In the genomic region with DNA sequence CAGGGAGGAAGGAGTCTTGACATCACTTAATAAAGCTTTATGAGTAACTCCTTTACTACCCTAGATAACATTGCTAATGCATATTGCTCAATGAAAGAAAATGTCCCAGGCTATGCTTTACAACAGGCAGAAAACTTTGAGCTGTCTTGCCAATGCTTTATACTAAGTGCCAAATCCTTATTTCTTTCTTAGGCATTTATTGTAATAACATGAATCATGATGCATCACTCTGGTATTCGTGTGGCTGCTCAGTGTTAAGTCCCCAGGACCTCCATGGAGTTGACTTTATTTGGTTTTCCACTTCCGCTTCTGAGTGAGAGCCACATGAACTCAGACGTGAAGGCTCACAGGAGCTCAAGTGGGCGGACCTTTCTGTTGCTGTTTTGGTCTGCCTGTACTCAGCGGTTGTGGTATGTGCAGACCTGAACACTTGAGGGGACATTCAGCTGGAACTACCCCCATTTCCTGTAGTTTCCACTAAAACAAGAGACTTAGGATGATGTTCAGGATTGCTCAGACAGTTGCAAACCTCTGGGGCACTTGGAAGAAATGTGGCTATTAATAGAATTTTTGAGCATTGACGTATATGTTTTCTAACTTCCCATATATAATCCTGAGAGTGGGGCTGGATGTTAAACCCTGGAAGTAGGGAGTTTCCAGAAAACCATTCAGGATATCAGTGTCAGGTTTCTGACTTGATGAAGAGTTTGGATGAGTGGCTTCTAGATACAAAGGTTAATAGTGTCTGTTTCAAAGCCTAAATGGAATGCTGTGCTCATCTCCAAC, we compare ENCODE assay signal across 1 cellular context.
TF ChIP-seq lines count a peak whose summit lies in the region.

No MANE protein-coding gene starts in this region.

TF ChIP-seq in IMR-90, 13 proteins besides CTCF, POLR2A, EP300 and RAD21 (continued from another document):
- TF ChIP-seq, protein P1, sequence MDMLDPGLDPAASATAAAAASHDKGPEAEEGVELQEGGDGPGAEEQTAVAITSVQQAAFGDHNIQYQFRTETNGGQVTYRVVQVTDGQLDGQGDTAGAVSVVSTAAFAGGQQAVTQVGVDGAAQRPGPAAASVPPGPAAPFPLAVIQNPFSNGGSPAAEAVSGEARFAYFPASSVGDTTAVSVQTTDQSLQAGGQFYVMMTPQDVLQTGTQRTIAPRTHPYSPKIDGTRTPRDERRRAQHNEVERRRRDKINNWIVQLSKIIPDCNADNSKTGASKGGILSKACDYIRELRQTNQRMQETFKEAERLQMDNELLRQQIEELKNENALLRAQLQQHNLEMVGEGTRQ (IDR thresholded peaks at IDR 0.05; ENCODE audit: low read depth, low read length), result no peak
- TF ChIP-seq, protein P2, sequence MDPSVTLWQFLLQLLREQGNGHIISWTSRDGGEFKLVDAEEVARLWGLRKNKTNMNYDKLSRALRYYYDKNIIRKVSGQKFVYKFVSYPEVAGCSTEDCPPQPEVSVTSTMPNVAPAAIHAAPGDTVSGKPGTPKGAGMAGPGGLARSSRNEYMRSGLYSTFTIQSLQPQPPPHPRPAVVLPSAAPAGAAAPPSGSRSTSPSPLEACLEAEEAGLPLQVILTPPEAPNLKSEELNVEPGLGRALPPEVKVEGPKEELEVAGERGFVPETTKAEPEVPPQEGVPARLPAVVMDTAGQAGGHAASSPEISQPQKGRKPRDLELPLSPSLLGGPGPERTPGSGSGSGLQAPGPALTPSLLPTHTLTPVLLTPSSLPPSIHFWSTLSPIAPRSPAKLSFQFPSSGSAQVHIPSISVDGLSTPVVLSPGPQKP (IDR thresholded peaks at IDR 0.05; ENCODE audit: borderline replicate concordance, low read depth, low read length), result peak; percentile 87; the same call in 1 of the 2 replicates
- TF ChIP-seq FOS (IDR thresholded peaks at IDR 0.05; ENCODE audit: low read depth, low read length) (peak; percentile 89), MAZ (IDR thresholded peaks at IDR 0.05; ENCODE audit: borderline replicate concordance, low read depth, low read length) (0 out of 2 replicates have a peak, but pooled peaks have one; percentile 10), MXI1 (IDR thresholded peaks at IDR 0.05; ENCODE audit: borderline replicate concordance, low read depth, low read length) (no peak), CHD1 (IDR thresholded peaks at IDR 0.05; ENCODE audit: low read depth, low read length) (peak; percentile 54; the same call in 1 of the 2 replicates), NFE2L2 (IDR thresholded peaks at IDR 0.05; ENCODE audit: low read depth, low read length) (no peak), RCOR1 (IDR thresholded peaks at IDR 0.05; ENCODE audit: insufficient replicate concordance, low read length) (no peak), CEBPB (IDR thresholded peaks at IDR 0.05; ENCODE audit: low read depth, low read length) (peak; percentile 99), RFX5 (IDR thresholded peaks at IDR 0.05; ENCODE audit: low read depth, low read length) (no peak), MAFK (IDR thresholded peaks at IDR 0.05; ENCODE audit: low read depth, low read length) (0 out of 2 replicates have a peak, but pooled peaks have one; percentile 22), BHLHE40 (IDR thresholded peaks at IDR 0.05; ENCODE audit: low read depth, low read length) (peak; percentile 37; the same call in 1 of the 2 replicates)
